8 cellular contexts compared by ENCODE assay signal in the genomic region with DNA sequence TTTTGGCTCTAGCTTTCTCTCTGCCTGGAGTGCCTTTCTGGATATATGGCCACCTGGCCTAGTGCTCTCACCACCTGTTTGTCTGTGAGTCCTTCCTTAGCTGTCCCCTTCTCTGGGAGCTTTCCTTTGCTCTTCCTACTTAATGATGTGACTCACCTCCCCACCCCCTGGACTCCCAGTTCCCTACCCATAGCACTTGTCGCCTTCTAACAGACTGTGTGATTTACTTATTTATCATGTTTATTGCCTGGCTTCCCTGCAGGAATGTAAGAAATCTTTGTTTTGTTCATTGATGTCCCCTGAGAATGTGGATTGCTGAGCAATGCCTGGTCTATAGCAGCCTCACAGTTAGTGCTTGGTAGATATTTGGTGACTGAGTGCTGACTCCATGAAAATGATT. TPM values are rescaled to one million over a fixed set of nuclear protein-coding genes. Genes with fewer than 3 reads are reported as not detected.
DNase-seq lines count a peak whose midpoint lies in the region; ATAC-seq and TF ChIP-seq lines count a peak whose summit lies in the region.

No MANE protein-coding gene starts in this region.

- no peak overlapping the region for H2AFZ ChIP-seq in IMR-90 (replicated peaks; ENCODE audit: low read length, poor library complexity)

- no peaks in the 10 kb centered on the region for H3K9me3 ChIP-seq in BLaER1 treated with 17β-estradiol and CSF1 and Interleukin-3, amounts not matched to agents 10 nM and 100 nM (replicated peaks in 1 of 11)
- H3K9me3 ChIP-seq in IMR-90 (ENCODE audit: control insufficient read depth, insufficient read depth, low read length) = no peaks in the 10 kb centered on the region

- CTCF ChIA-PET in IMR-90 (lab: Yijun Ruan, JAX) = interaction anchor here (0.7 kb wide), 1 partner anchor 14 kb away, joined by 3 read pairs; no protein-coding TSS in a partner anchor

- peaks cover 0 to 12% (median 0%) of the 10 kb centered on the region in 11 experiments; a peak in 4 of 22 replicates for H3K36me3 ChIP-seq in BLaER1 treated with 17β-estradiol and CSF1 and Interleukin-3, amounts not matched to agents 10 nM and 100 nM
- no peaks in the 10 kb centered on the region for H3K36me3 ChIP-seq in IMR-90 (ENCODE audit: control insufficient read depth, insufficient read depth, low read length)

- no peak overlapping the region for H2BK120ac ChIP-seq in IMR-90 (ENCODE audit: low read depth, low read length)

- no peaks in the 10 kb centered on the region for H3K27me3 ChIP-seq in BLaER1 treated with 17β-estradiol and CSF1 and Interleukin-3, amounts not matched to agents 10 nM and 100 nM
- H3K27me3 ChIP-seq in IMR-90 (ENCODE audit: control insufficient read depth, insufficient read depth, low read length) = no peaks in the 10 kb centered on the region

- TF ChIP-seq POLR2A in IMR-90 (IDR thresholded peaks at IDR 0.05; ENCODE audit: low read depth, low read length) = no peak

- peaks cover 79 to 96% (median 90%) of the 10 kb centered on the region in 3 donors for H3K4me1 Mint-ChIP-seq in naive B cell

- no peak overlapping the region for H3K27ac ChIP-seq in BLaER1 treated with 17β-estradiol and CSF1 and Interleukin-3, amounts not matched to agents 10 nM and 100 nM
- H3K27ac ChIP-seq in IMR-90 (ENCODE audit: insufficient read depth, low read length) = no peak overlapping the region

- peaks cover 85 to 100% (median 95%) of the 10 kb centered on the region in 10 experiments for H3K4me1 ChIP-seq in BLaER1 treated with 17β-estradiol and CSF1 and Interleukin-3, amounts not matched to agents 10 nM and 100 nM
- peaks cover 43% of the 10 kb centered on the region for H3K4me1 ChIP-seq in IMR-90 (ENCODE audit: control insufficient read depth, insufficient read depth, low read length)

- no peak overlapping the region for H3K4ac ChIP-seq in IMR-90 (ENCODE audit: low read depth, low read length)

- H4K5ac ChIP-seq in IMR-90 (ENCODE audit: low read depth, low read length) = no peak overlapping the region

- no peak for TF ChIP-seq CTCF in IMR-90 (conservative IDR thresholded peaks at IDR 0.05; ENCODE audit: low read depth, low read length)

- H3K36me3 Mint-ChIP-seq in naive B cell = peaks cover 0 to 4% of the 10 kb centered on the region in 2 donors

- intact Hi-C loops in IMR-90 (cut with micrococcal nuclease) = loop anchor here (2.0 kb wide), 1 partner anchor 98 kb away; no protein-coding TSS in a partner anchor
- intact Hi-C loops in posterior vena cava (cut with DNase I) = no loop called here

- H2BK15ac ChIP-seq in IMR-90 (ENCODE audit: low read depth, low read length) = no peak overlapping the region

- peaks cover 0 to 6% (median 0%) of the 10 kb centered on the region in 7 donors for H3K9me3 Mint-ChIP-seq in naive B cell

- H3K14ac ChIP-seq in IMR-90 (replicated peaks; ENCODE audit: low read depth, low read length) = no peak overlapping the region; the same call in 1 of the 2 replicates

- H2AK9ac ChIP-seq in IMR-90 (replicated peaks; ENCODE audit: low read depth, low read length, poor library complexity) = no peak overlapping the region

- peak overlapping the region in 5 of 6 donors; percentile 36 to 95 (median 88) for H3K27ac Mint-ChIP-seq in naive B cell

- POLR2A ChIA-PET in IMR-90 (lab: Charles Lee; ENCODE audit: unreplicated experiment) = no interaction called here

- in situ Hi-C loops in IMR-90 (cut with MboI; ENCODE audit: low sequenced_read_pairs) = no loop called here

- no peak overlapping the region for H4K91ac ChIP-seq in IMR-90 (ENCODE audit: insufficient read depth, low read depth, low read length)

- H2BK5ac ChIP-seq in IMR-90 (ENCODE audit: low read depth, low read length, poor library complexity, severe bottlenecking) = peak overlapping the region; percentile 4

- peak overlapping the region; percentile 19 to 79 (median 41); a peak in 21 of 22 replicates for H3K4me2 ChIP-seq in BLaER1 treated with 17β-estradiol and CSF1 and Interleukin-3, amounts not matched to agents 10 nM and 100 nM
- H3K4me2 ChIP-seq in IMR-90 (ENCODE audit: low read depth, low read length) = 0 out of 2 replicates have a peak overlapping the region, but pooled peaks have one; percentile 14

- no peak overlapping the region for H3K9ac ChIP-seq in BLaER1 treated with 17β-estradiol and CSF1 and Interleukin-3, amounts not matched to agents 10 nM and 100 nM
- no peak overlapping the region for H3K9ac ChIP-seq in IMR-90 (ENCODE audit: low read depth, low read length)

- H2AK5ac ChIP-seq in IMR-90 (ENCODE audit: low read depth, low read length) = no peak overlapping the region

- WGBS in IMR-90 (ENCODE audit: extremely low coverage in 2 of 2, insufficient read length in 1 of 2), 2 experiments = no CpG with 5 or more reads among the region's 1 CpG

- no TSS peak for BruUV-seq in IMR-90 (replicated peaks; lab: Mats Ljungman, UMichigan)

- H3K18ac ChIP-seq in IMR-90 (ENCODE audit: low read depth, low read length) = no peak overlapping the region

- H4K20me1 ChIP-seq in BLaER1 treated with 17β-estradiol and CSF1 and Interleukin-3, amounts not matched to agents 10 nM and 100 nM = peaks cover 43 to 100% (median 79%) of the 10 kb centered on the region in 11 experiments
- peaks cover 91% of the 10 kb centered on the region for H4K20me1 ChIP-seq in IMR-90 (ENCODE audit: insufficient read depth, low read length)

- H3K56ac ChIP-seq in IMR-90 (ENCODE audit: extremely low read depth, insufficient read depth, low read length) = no peak overlapping the region

- no peak overlapping the region for H2BK20ac ChIP-seq in IMR-90 (ENCODE audit: low read depth, low read length)

- DNase-seq in IMR-90 (peak; percentile 41), dermis blood vessel endothelial cell (peak; percentile 56), naive B cell (no peak), posterior vena cava (ENCODE audit: low spot score) (no peak), GM19240 (ENCODE audit: insufficient read length, low spot score) (no peak), NCI-H345 (lab: John Stamatoyannopoulos, UW) (no peak)

- H3K9me1 ChIP-seq in IMR-90 (ENCODE audit: insufficient read depth, low read length) = peaks cover 26% of the 10 kb centered on the region

- H3K27me3 Mint-ChIP-seq in naive B cell = no peaks in the 10 kb centered on the region

- peak overlapping the region in 1 of 2 experiments; percentile 24; a peak in 1 of 4 replicates for H4K8ac ChIP-seq in IMR-90 (ENCODE audit: low read depth in 2 of 2, low read length in 2 of 2)

- H3K79me1 ChIP-seq in IMR-90 (ENCODE audit: low read depth in 1 of 2, low read length in 2 of 2) = peaks cover 20 to 85% of the 10 kb centered on the region in 2 experiments

- no peak for TF ChIP-seq RAD21 in IMR-90 (IDR thresholded peaks at IDR 0.05; ENCODE audit: low read length)

- H3K4me3 ChIP-seq in BLaER1 treated with 17β-estradiol and CSF1 and Interleukin-3, amounts not matched to agents 10 nM and 100 nM = no peak overlapping the region
- H3K4me3 ChIP-seq in IMR-90 (ENCODE audit: insufficient read depth, low read depth, low read length) = no peak overlapping the region

- H3K23ac ChIP-seq in IMR-90 (ENCODE audit: low read depth, low read length) = peak overlapping the region; percentile 28; the same call in 1 of the 2 replicates

- H3K4me3 Mint-ChIP-seq in naive B cell = peak overlapping the region in 6 of 8 donors; percentile 63 to 84 (median 68)

- peak; percentile 31 for ATAC-seq in IMR-90 (ENCODE audit: low read depth)
- no peak for ATAC-seq in naive B cell (ENCODE audit: low read depth in 2 of 2)
- ATAC-seq in GM19395 (IDR thresholded peaks at IDR 0.05; ENCODE audit: unreplicated experiment) = no peak

- dilution Hi-C loops in IMR-90 (cut with HindIII; ENCODE audit: low sequenced_read_pairs, unreplicated experiment) = no loop called here

TF ChIP-seq in IMR-90, 13 proteins besides CTCF, POLR2A, EP300 and RAD21:
- 0 out of 2 replicates have a peak, but pooled peaks have one; percentile 11 for TF ChIP-seq FOS (IDR thresholded peaks at IDR 0.05; ENCODE audit: low read depth, low read length)
- no peak for TF ChIP-seq SMC3 (IDR thresholded peaks at IDR 0.05; ENCODE audit: low read depth, low read length)

RNA-seq across cellular contexts. Expression of gene ADD1, which starts 18.9 kb away (rescaled TPM):
- total RNA-seq in IMR-90 (2012; rRNA removed) (117 and 122 TPM in 2 replicates), dermis blood vessel endothelial cell (168 and 270 TPM in 2 replicates), posterior vena cava (100 to 1,000 TPM; 297 to 327 TPM)
- polyA plus RNA-seq in IMR-90 (2012; rRNA removed) (190 and 215 TPM in 2 replicates), naive B cell (ENCODE audit: low read depth in 6 of 6) (100 to 1,000 TPM; 325 to 440 (median 349) TPM)
- 170 and 354 TPM in 2 replicates for polyA plus RNA-seq in IMR-90 (2012; cell fraction: cytosol; rRNA removed)
- 291 and 369 TPM in 2 replicates for polyA plus RNA-seq in IMR-90 (2012; cell fraction: nucleus; rRNA removed; ENCODE audit: low replicate concordance)

Comparison
In these comparisons a context has a peak if more than half of its experiments do, and no peak if none do; other contexts are left out.
1. DNase-seq: peak in IMR-90 (single experiment) and dermis blood vessel endothelial cell (single experiment); none in naive B cell (single experiment), posterior vena cava (single experiment), GM19240 (single experiment) and NCI-H345 (single experiment).